In genomic region chr13:87952377-87952776, GRCh38 we compare ENCODE assay signal across 22 cellular contexts.
DNase-seq lines count a peak whose midpoint lies in the region; ATAC-seq, FAIRE-seq and TF ChIP-seq lines count a peak whose summit lies in the region.
"Had no signal": no experiment of that assay in that cellular context is flagged by ENCODE, and none has a peak within 500 bp of the region (broad histone marks: within the 10 kb centered on the region; RNA-seq: fewer than 3 reads in every experiment).

No MANE protein-coding gene starts in this region.

- H3K27ac Mint-ChIP-seq in HFFc6 = no peak overlapping the region
- H3K27ac Mint-ChIP-seq in natural killer cell treated with Interleukin-12 subunit alpha and Interleukin-12 subunit beta and Interleukin-15 and Interleukin-18, amount 100 ng/mL, for 72 hours = no peak overlapping the region
- H3K27ac Mint-ChIP-seq: B cell; CD4-positive, alpha-beta T cell; CD8-positive, alpha-beta T cell had no signal

- H2AFZ ChIP-seq in neural cell (ENCODE audit: low read depth, low read length) = no peak overlapping the region

- H3K4me1 Mint-ChIP-seq in HFFc6 (ENCODE audit: low read depth) = no peaks in the 10 kb centered on the region
- no peaks in the 10 kb centered on the region for H3K4me1 Mint-ChIP-seq in natural killer cell treated with Interleukin-12 subunit alpha and Interleukin-12 subunit beta and Interleukin-15 and Interleukin-18, amount 100 ng/mL, for 72 hours (ENCODE audit: low read depth in 2 of 2)
- H3K4me1 Mint-ChIP-seq: B cell had no signal

- H3K36me3 ChIP-seq in neural cell (ENCODE audit: insufficient read depth, low read length) = no peaks in the 10 kb centered on the region
- H3K36me3 ChIP-seq: BLaER1 treated with 17β-estradiol and CSF1 and Interleukin-3, amounts not matched to agents 10 nM and 100 nM had no signal

- no peak for ATAC-seq in natural killer cell treated with Interleukin-12 subunit alpha and Interleukin-12 subunit beta and Interleukin-15 and Interleukin-18, amount 100 ng/mL, for 72 hours
- ATAC-seq: A549; CD8-positive, alpha-beta T cell had no signal

- H3K27ac ChIP-seq in neural cell (ENCODE audit: low read length) = no peak overlapping the region
- H3K27ac ChIP-seq: A549; BLaER1 treated with 17β-estradiol and CSF1 and Interleukin-3, amounts not matched to agents 10 nM and 100 nM; C4-2B had no signal

- H3K27me3 ChIP-seq in neural cell (ENCODE audit: insufficient read depth, low read depth, low read length) = peaks cover 4% of the 10 kb centered on the region
- H3K27me3 ChIP-seq: BLaER1 treated with 17β-estradiol and CSF1 and Interleukin-3, amounts not matched to agents 10 nM and 100 nM had no signal

- H3K4me3 Mint-ChIP-seq in HFFc6 = no peak overlapping the region
- no peak overlapping the region for H3K4me3 Mint-ChIP-seq in natural killer cell treated with Interleukin-12 subunit alpha and Interleukin-12 subunit beta and Interleukin-15 and Interleukin-18, amount 100 ng/mL, for 72 hours
- H3K4me3 Mint-ChIP-seq: B cell; CD4-positive, alpha-beta T cell; CD8-positive, alpha-beta T cell had no signal

- peak; percentile 64 for FAIRE-seq in islet of Langerhans (lab: Jason Lieb, UNC)
- FAIRE-seq: A549, D721Med, GM12891, GM19239 had no signal

- H3K79me2 ChIP-seq in neural cell (replicated peaks; ENCODE audit: insufficient read depth, low read length) = no peaks in the 10 kb centered on the region

- TF ChIP-seq CTCF in neural cell (IDR thresholded peaks at IDR 0.05; ENCODE audit: poor library complexity, severe bottlenecking) (no peak), HFFc6 (IDR thresholded peaks at IDR 0.05) (no peak)

- peaks cover 8% of the 10 kb centered on the region for H3K9me3 Mint-ChIP-seq in HFFc6
- H3K9me3 Mint-ChIP-seq in natural killer cell treated with Interleukin-12 subunit alpha and Interleukin-12 subunit beta and Interleukin-15 and Interleukin-18, amount 100 ng/mL, for 72 hours = no peaks in the 10 kb centered on the region
- H3K9me3 Mint-ChIP-seq: CD4-positive, alpha-beta T cell; CD8-positive, alpha-beta T cell had no signal

- DNase-seq in HEK293T (ENCODE audit: extremely low spot score) = no peak
- no peak for DNase-seq in occipital lobe (lab: John Stamatoyannopoulos, UW)
- DNase-seq in HFFc6 = no peak
- DNase-seq in natural killer cell treated with Interleukin-12 subunit alpha and Interleukin-12 subunit beta and Interleukin-15 and Interleukin-18, amount 100 ng/mL, for 72 hours (ENCODE audit: low spot score) = no peak
- DNase-seq in middle frontal gyrus (ENCODE audit: extremely low spot score, low spot score) = no peak
- DNase-seq: 8988T; AML-193; Caco-2; Calu3; CD4-positive, alpha-beta T cell; CD8-positive, alpha-beta T cell; DMS79 treated with DMSO at 0.1 percent for 48 hours; GF-D8 had no signal

- no peaks in the 10 kb centered on the region for H4K20me1 ChIP-seq in neural cell (ENCODE audit: insufficient read depth)
- H4K20me1 ChIP-seq: BLaER1 treated with 17β-estradiol and CSF1 and Interleukin-3, amounts not matched to agents 10 nM and 100 nM had no signal

- H3K9ac ChIP-seq in neural cell (ENCODE audit: low read length) = no peak overlapping the region
- H3K9ac ChIP-seq: BLaER1 treated with 17β-estradiol and CSF1 and Interleukin-3, amounts not matched to agents 10 nM and 100 nM had no signal

- CTCF ChIA-PET in HEK293T (lab: Yijun Ruan, JAX) = no interaction called here

- H3K4me2 ChIP-seq in neural cell (ENCODE audit: low read length) = no peak overlapping the region
- H3K4me2 ChIP-seq: A549; BLaER1 treated with 17β-estradiol and CSF1 and Interleukin-3, amounts not matched to agents 10 nM and 100 nM had no signal

- H3K36me3 Mint-ChIP-seq in HFFc6 (ENCODE audit: low read depth) = no peaks in the 10 kb centered on the region
- no peaks in the 10 kb centered on the region for H3K36me3 Mint-ChIP-seq in natural killer cell treated with Interleukin-12 subunit alpha and Interleukin-12 subunit beta and Interleukin-15 and Interleukin-18, amount 100 ng/mL, for 72 hours
- H3K36me3 Mint-ChIP-seq: CD8-positive, alpha-beta T cell had no signal

- no peaks in the 10 kb centered on the region for H3F3A ChIP-seq in neural cell (ENCODE audit: insufficient read depth, low read length, poor library complexity, severe bottlenecking)

- POLR2A ChIA-PET in HEK293T (lab: Yijun Ruan, JAX) = no interaction called here

- H3K27me3 Mint-ChIP-seq in HFFc6 (ENCODE audit: insufficient read depth) = no peaks in the 10 kb centered on the region
- no peaks in the 10 kb centered on the region for H3K27me3 Mint-ChIP-seq in natural killer cell treated with Interleukin-12 subunit alpha and Interleukin-12 subunit beta and Interleukin-15 and Interleukin-18, amount 100 ng/mL, for 72 hours
- H3K27me3 Mint-ChIP-seq: B cell; CD4-positive, alpha-beta T cell had no signal

- H3K9me3 ChIP-seq in neural cell (ENCODE audit: low read length) = no peaks in the 10 kb centered on the region
- H3K9me3 ChIP-seq: A549; BLaER1 treated with 17β-estradiol and CSF1 and Interleukin-3, amounts not matched to agents 10 nM and 100 nM; Caco-2 had no signal

- TF ChIP-seq EP300 in neural cell (conservative IDR thresholded peaks at IDR 0.05; ENCODE audit: poor library complexity, severe bottlenecking) = peak; percentile 91

- H3K4me3 ChIP-seq in neural cell (ENCODE audit: low read length) = no peak overlapping the region
- H3K4me3 ChIP-seq: A549; BLaER1 treated with 17β-estradiol and CSF1 and Interleukin-3, amounts not matched to agents 10 nM and 100 nM had no signal

- no peak for TF ChIP-seq RAD21 in neural cell (conservative IDR thresholded peaks at IDR 0.05)

- no peaks in the 10 kb centered on the region for H3K9me2 ChIP-seq in neural cell (ENCODE audit: insufficient read depth, low read length)

TF ChIP-seq in HEK293T, 16 proteins besides CTCF, POLR2A, EP300 and RAD21:
- TF ChIP-seq HDGF (IDR thresholded peaks at IDR 0.05; ENCODE audit: borderline replicate concordance) = no peak
- TF ChIP-seq FOXK2 (IDR thresholded peaks at IDR 0.05) = peak; percentile 26; the same call in 1 of the 2 replicates
- no peak for TF ChIP-seq ZNF384 (IDR thresholded peaks at IDR 0.05)
- no peak for TF ChIP-seq BHLHE40 (IDR thresholded peaks at IDR 0.05; ENCODE audit: borderline replicate concordance)

TF ChIP-seq in neural cell, 6 proteins besides CTCF, POLR2A, EP300 and RAD21:
- TF ChIP-seq MXI1 (conservative IDR thresholded peaks at IDR 0.05; ENCODE audit: poor library complexity, severe bottlenecking) = no peak
- peak; percentile 94 for TF ChIP-seq POLR2AphosphoS5 (IDR thresholded peaks at IDR 0.05)
- TF ChIP-seq TAF1 (IDR thresholded peaks at IDR 0.05; ENCODE audit: low read depth) = no peak
- no peak for TF ChIP-seq EZH2 (IDR thresholded peaks at IDR 0.05; ENCODE audit: borderline replicate concordance, insufficient read depth, low read length, poor library complexity, severe bottlenecking)
- no peak for TF ChIP-seq REST (IDR thresholded peaks at IDR 0.05; ENCODE audit: borderline replicate concordance)
- no peak for TF ChIP-seq SMC3 (conservative IDR thresholded peaks at IDR 0.05; ENCODE audit: poor library complexity)
